Comparison of ENCODE assay signal across 1 cellular context in genomic region chr16:30956601-30957455, GRCh38.
A peak's percentile ranks its signal among the peaks of the same experiment; 100 is the strongest.
TF ChIP-seq lines count a peak whose summit lies in the region.

No MANE protein-coding gene starts in this region.

TF ChIP-seq in HepG2, 621 proteins besides CTCF, POLR2A, EP300 and RAD21 (continued from another document and continues in another):
- TF ChIP-seq TFDP2 (CRISPR knock-in tag; IDR thresholded peaks at IDR 0.05) (peak; percentile 30), ZNF552 (CRISPR knock-in tag; IDR thresholded peaks at IDR 0.05; ENCODE audit: borderline replicate concordance) (0 out of 2 replicates have a peak, but pooled peaks have one; percentile 1), JUNB (CRISPR knock-in tag; IDR thresholded peaks at IDR 0.05; ENCODE audit: borderline replicate concordance) (no peak), SMARCE1 (IDR thresholded peaks at IDR 0.05; ENCODE audit: borderline replicate concordance) (no peak), ZNF567 (CRISPR knock-in tag; IDR thresholded peaks at IDR 0.05; ENCODE audit: borderline replicate concordance) (peak; percentile 26; the same call in 1 of the 2 replicates), MED8 (CRISPR knock-in tag; IDR thresholded peaks at IDR 0.05; ENCODE audit: insufficient replicate concordance) (no peak), BRF2 (CRISPR knock-in tag; IDR thresholded peaks at IDR 0.05) (no peak), ZNF646 (CRISPR knock-in tag; IDR thresholded peaks at IDR 0.05) (no peak), ZFP37 (CRISPR knock-in tag; IDR thresholded peaks at IDR 0.05; ENCODE audit: borderline replicate concordance) (0 out of 2 replicates have a peak, but pooled peaks have one; percentile 53), GABPB1 (CRISPR knock-in tag; IDR thresholded peaks at IDR 0.05) (no peak), FOXO4 (CRISPR knock-in tag; conservative IDR thresholded peaks at IDR 0.05) (peak; percentile 72; the same call in 1 of the 2 replicates), REL (CRISPR knock-in tag; conservative IDR thresholded peaks at IDR 0.05) (0 out of 2 replicates have a peak, but pooled peaks have one; percentile 54), MBNL3 (CRISPR knock-in tag; conservative IDR thresholded peaks at IDR 0.05) (0 out of 2 replicates have a peak, but pooled peaks have one; percentile 58), ZNF280D (CRISPR knock-in tag; IDR thresholded peaks at IDR 0.05) (no peak; the same call in 1 of the 2 replicates), TARDBP (CRISPR knock-in tag; IDR thresholded peaks at IDR 0.05) (no peak), ZNF7 (CRISPR knock-in tag; IDR thresholded peaks at IDR 0.05) (no peak), SAFB2 (CRISPR knock-in tag; IDR thresholded peaks at IDR 0.05; ENCODE audit: borderline replicate concordance, low read depth) (peak; percentile 82), ZMAT5 (CRISPR knock-in tag; IDR thresholded peaks at IDR 0.05; ENCODE audit: borderline replicate concordance, low read depth) (no peak), SCMH1 (CRISPR knock-in tag; IDR thresholded peaks at IDR 0.05; ENCODE audit: borderline replicate concordance) (no peak), ZNF83 (CRISPR knock-in tag; IDR thresholded peaks at IDR 0.05; ENCODE audit: borderline replicate concordance) (no peak; the same call in 1 of the 2 replicates), ZHX1 (CRISPR knock-in tag; IDR thresholded peaks at IDR 0.05; ENCODE audit: low read depth) (no peak), TOE1 (CRISPR knock-in tag; IDR thresholded peaks at IDR 0.05) (no peak), TBX2 (CRISPR knock-in tag; IDR thresholded peaks at IDR 0.05; ENCODE audit: borderline replicate concordance) (peak; percentile 66), PRMT3 (CRISPR knock-in tag; IDR thresholded peaks at IDR 0.05; ENCODE audit: borderline replicate concordance, low read depth) (no peak), ATF3 (CRISPR knock-in tag; IDR thresholded peaks at IDR 0.05) (0 out of 2 replicates have a peak, but pooled peaks have one; percentile 6), TBP (CRISPR knock-in tag; IDR thresholded peaks at IDR 0.05) (no peak), MXD3 (CRISPR knock-in tag; IDR thresholded peaks at IDR 0.05) (no peak; the same call in 1 of the 2 replicates), RFX5 (IDR thresholded peaks at IDR 0.05; ENCODE audit: low read depth, low read length) (no peak), KLF15 (CRISPR knock-in tag; IDR thresholded peaks at IDR 0.05; ENCODE audit: borderline replicate concordance) (no peak), MIER2 (CRISPR knock-in tag; IDR thresholded peaks at IDR 0.05) (no peak; the same call in 1 of the 2 replicates), ZGPAT (CRISPR knock-in tag; IDR thresholded peaks at IDR 0.05) (peak; percentile 81; the same call in 1 of the 2 replicates), HMG20B (CRISPR knock-in tag; conservative IDR thresholded peaks at IDR 0.05) (no peak), XBP1 (CRISPR knock-in tag; IDR thresholded peaks at IDR 0.05) (no peak), PPARG (CRISPR knock-in tag; conservative IDR thresholded peaks at IDR 0.05) (no peak), NFE2 (CRISPR knock-in tag; IDR thresholded peaks at IDR 0.05) (peak; percentile 70; the same call in 1 of the 2 replicates), CREB1 (IDR thresholded peaks at IDR 0.05) (no peak), CREB1 (CRISPR knock-in tag; IDR thresholded peaks at IDR 0.05) (no peak), SNAI1 (CRISPR knock-in tag; IDR thresholded peaks at IDR 0.05; ENCODE audit: borderline replicate concordance) (no peak), ZNF530 (CRISPR knock-in tag; IDR thresholded peaks at IDR 0.05; ENCODE audit: low read depth) (no peak), ZNF225 (CRISPR knock-in tag; IDR thresholded peaks at IDR 0.05) (peak; percentile 66; the same call in 1 of the 2 replicates), ELF3 (CRISPR knock-in tag; IDR thresholded peaks at IDR 0.05) (peak; percentile 38; the same call in 1 of the 2 replicates)
